In the genomic region with DNA sequence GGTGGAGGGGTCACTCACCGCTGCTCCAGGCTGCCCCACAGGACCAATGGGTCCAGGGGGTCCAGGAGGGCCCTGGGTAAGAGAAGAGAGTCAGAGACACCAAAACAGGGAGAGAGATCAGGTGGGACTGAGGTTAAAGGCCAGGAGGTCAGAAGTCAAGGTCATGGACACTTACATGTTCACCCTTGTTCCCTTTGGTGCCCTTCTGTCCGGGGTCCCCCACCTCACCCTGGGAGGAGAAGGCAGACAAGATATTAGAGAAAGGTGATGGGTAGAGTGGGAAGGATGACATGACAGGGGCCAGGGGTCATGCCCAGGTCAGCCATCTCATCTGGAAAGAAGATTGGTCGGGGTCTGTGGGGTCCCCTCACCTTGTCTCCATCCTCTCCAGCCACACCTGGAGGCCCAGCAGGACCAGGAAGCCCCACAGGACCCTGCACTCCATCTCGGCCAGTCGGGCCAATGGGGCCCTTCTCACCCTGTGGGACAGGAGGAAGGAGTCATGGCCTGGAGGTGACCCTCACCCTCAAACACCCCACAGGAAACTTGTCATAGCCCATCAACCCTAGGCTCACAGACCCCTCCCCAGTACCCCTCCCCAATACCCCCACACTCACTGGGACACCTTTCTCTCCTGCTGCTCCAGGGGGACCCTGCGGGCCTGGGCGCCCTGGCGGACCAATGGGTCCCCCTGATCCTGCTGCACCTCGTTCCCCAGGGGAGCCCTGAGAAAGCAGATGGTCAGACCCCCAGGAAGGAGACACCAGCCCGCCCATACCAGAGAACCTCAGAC, we compare ENCODE assay signal across 23 cellular contexts. TPM values are rescaled to one million over a fixed set of nuclear protein-coding genes. Genes with fewer than 3 reads are reported as not detected.
DNase-seq lines count a peak whose midpoint lies in the region; ATAC-seq, FAIRE-seq and TF ChIP-seq lines count a peak whose summit lies in the region.
"Had no signal": no experiment of that assay in that cellular context is flagged by ENCODE, and none has a peak within 500 bp of the region (broad histone marks: within the 10 kb centered on the region; RNA-seq: fewer than 3 reads in every experiment).

No MANE protein-coding gene starts in this region.

- TF ChIP-seq POLR2A in K562 (conservative IDR thresholded peaks at IDR 0.05): no peak

- no peaks in the 10 kb centered on the region for H3K36me3 ChIP-seq in left ventricle myocardium inferior
- no peaks in the 10 kb centered on the region for H3K36me3 ChIP-seq in K562 (ENCODE audit: control insufficient read depth, insufficient read depth, low read length)
- H3K36me3 ChIP-seq: HAP-1, Peyer's patch had no signal

- intact Hi-C loops in right cardiac atrium (cut with DNase I): loop anchor here in 2 of 4 donors (5.0 to 10.0 kb wide), 2 partner anchors 71 to 74 kb away; no protein-coding TSS in a partner anchor
- intact Hi-C loops in left ventricle myocardium inferior (cut with micrococcal nuclease): no loop called here
- intact Hi-C loops in K562 (cut with micrococcal nuclease): no loop called here
- intact Hi-C loops in posterior vena cava (cut with DNase I): no loop called here

- H3K9me3 ChIP-seq in right cardiac atrium (ENCODE audit: control insufficient read depth, low read length): no peaks in the 10 kb centered on the region
- no peaks in the 10 kb centered on the region for H3K9me3 ChIP-seq in left ventricle myocardium inferior (replicated peaks)
- no peaks in the 10 kb centered on the region for H3K9me3 ChIP-seq in K562 (replicated peaks; ENCODE audit: control insufficient read depth, insufficient read depth, low read depth, low read length)
- H3K9me3 ChIP-seq: HAP-1, Peyer's patch had no signal

- 89% methylated on average over 10 of the region's 10 CpGs for WGBS in right cardiac atrium
- 17% methylated on average over 8 of the region's 10 CpGs for WGBS in K562 (ENCODE audit: insufficient coverage, low coverage, missing lambda C conversion rate)

- no peak for TF ChIP-seq CTCF in left ventricle myocardium inferior (IDR thresholded peaks at IDR 0.05; ENCODE audit: borderline replicate concordance)
- TF ChIP-seq CTCF in K562 (IDR thresholded peaks at IDR 0.05 in 2 of 3, conservative IDR thresholded peaks at IDR 0.05 in 1 of 3; ENCODE audit: insufficient read depth in 2 of 3, low read depth in 1 of 3, low read length in 3 of 3): no peak

- H3K9ac ChIP-seq in K562 (ENCODE audit: insufficient read depth in 1 of 2, low read depth in 2 of 2, low read length in 2 of 2): no peak overlapping the region

- POLR2A ChIA-PET in K562 (lab: Yijun Ruan, JAX): no interaction called here

- BruUV-seq in K562 (replicated peaks; lab: Mats Ljungman, UMichigan): no TSS peak

- CTCF ChIA-PET in K562 (lab: Yijun Ruan, JAX; ENCODE audit: low intra/inter-chr PET ratio): interaction anchor here (1.0 to 2.7 kb wide), 5 partner anchors 23 to 171 kb away, joined by 3 to 20 read pairs (median 6); no protein-coding TSS in a partner anchor

- FAIRE-seq in K562 (lab: Jason Lieb, UNC): no peak
- FAIRE-seq: D721Med, HTR-8/SVneo had no signal

- no peaks in the 10 kb centered on the region for H3K27me3 ChIP-seq in right cardiac atrium (ENCODE audit: control insufficient read depth, insufficient read depth)
- H3K27me3 ChIP-seq in left ventricle myocardium inferior (ENCODE audit: low read depth): no peaks in the 10 kb centered on the region
- H3K27me3 ChIP-seq in K562 (ENCODE audit: control insufficient read depth in 2 of 2, insufficient read depth in 2 of 2, low read length in 2 of 2): peaks cover 3 to 25% of the 10 kb centered on the region in 2 experiments; a peak in 4 of 5 replicates
- H3K27me3 ChIP-seq: Peyer's patch had no signal

- no peak for TF ChIP-seq RAD21 in K562 (CRISPR knock-in tag; conservative IDR thresholded peaks at IDR 0.05 in 1 of 2, IDR thresholded peaks at IDR 0.05 in 1 of 2)

- H3K27ac ChIP-seq in right cardiac atrium (ENCODE audit: low read length) (no peak overlapping the region), left ventricle myocardium inferior (replicated peaks) (no peak overlapping the region), K562 (ENCODE audit: extremely low read depth, low read depth, low read length) (no peak overlapping the region)
- H3K27ac ChIP-seq: Peyer's patch had no signal

- H3K9me1 ChIP-seq in K562 (ENCODE audit: control insufficient read depth, insufficient read depth, low read length): no peaks in the 10 kb centered on the region

- no peaks in the 10 kb centered on the region for H3K79me2 ChIP-seq in K562 (ENCODE audit: control insufficient read depth, insufficient read depth, low read length)

- DNase-seq in right cardiac atrium (peak; percentile 10 to 29 (median 28)), left ventricle myocardium inferior (no peak), K562 (ENCODE audit: extremely low read depth in 1 of 4, low spot score in 3 of 4) (no peak), posterior vena cava (ENCODE audit: low spot score) (peak; percentile 70), NCI-H2107 treated with DMSO at 0.1 percent for 48 hours (lab: John Stamatoyannopoulos, UW; ENCODE audit: unreplicated experiment) (no peak)
- DNase-seq in activated CD4-positive, CD25-positive, alpha-beta regulatory T cell (lab: John Stamatoyannopoulos, UW): no peak
- DNase-seq: AML-193, DMS53, GF-D8, IMR-90, Karpas-422, MV-4-11, NCI-H1694, NCI-H2081 treated with DMSO at 0.1 percent for 48 hours, NCI-H446, NCI-H526, Peyer's patch had no signal

- TF ChIP-seq EP300 in K562 (IDR thresholded peaks at IDR 0.05; ENCODE audit: low read length): no peak

- H3K4me2 ChIP-seq in K562 (ENCODE audit: insufficient read depth, low read length): no peak overlapping the region

- no peak overlapping the region for H3K4me3 ChIP-seq in right cardiac atrium (ENCODE audit: low read length)
- no peak overlapping the region for H3K4me3 ChIP-seq in left ventricle myocardium inferior
- H3K4me3 ChIP-seq in K562: no peak overlapping the region
- H3K4me3 ChIP-seq: HAP-1, Peyer's patch had no signal

- in situ Hi-C loops in K562 (cut with MboI): no loop called here

- ATAC-seq in right cardiac atrium (no peak), K562 (no peak), GM21723 (IDR thresholded peaks at IDR 0.05; ENCODE audit: unreplicated experiment) (no peak), HG02840 (IDR thresholded peaks at IDR 0.05; ENCODE audit: low FRiP score, unreplicated experiment) (no peak)

- no peak overlapping the region for H2AFZ ChIP-seq in K562 (ENCODE audit: low read depth, low read length)

- peaks cover 4% of the 10 kb centered on the region; the same call in 1 of the 2 replicates for H4K20me1 ChIP-seq in K562 (replicated peaks; ENCODE audit: control insufficient read depth, insufficient read depth, low read length)

- H3K4me1 ChIP-seq in right cardiac atrium (ENCODE audit: control insufficient read depth, insufficient read depth, low read length): no peaks in the 10 kb centered on the region
- no peaks in the 10 kb centered on the region for H3K4me1 ChIP-seq in left ventricle myocardium inferior
- H3K4me1 ChIP-seq in K562 (replicated peaks in 1 of 2; ENCODE audit: control insufficient read depth in 2 of 2, insufficient read depth in 2 of 2, low read length in 2 of 2): peaks cover 0 to 4% of the 10 kb centered on the region in 2 experiments; a peak in 1 of 5 replicates
- H3K4me1 ChIP-seq: HAP-1, Peyer's patch had no signal

RNA-seq across cellular contexts. Expression of a gene that starts 21.0 kb away (rescaled TPM):
- total RNA-seq in right cardiac atrium: 1 to 10 TPM; 1.5 to 4.0 (median 2.3) TPM
- 3.7 TPM for polyA plus RNA-seq in right cardiac atrium
- total RNA-seq in left ventricle myocardium inferior: 1.3 TPM
- total RNA-seq in K562 (2011; cell fraction: chromatin; rRNA removed; ENCODE audit: low replicate concordance): 0.30 and 2.2 TPM in 2 replicates
- 0.83 and 1.1 TPM in 2 replicates for total RNA-seq in K562 (2011; cell fraction: nucleolus; rRNA removed)
- 0.92 and 0.95 TPM in 2 replicates for total RNA-seq in K562 (2011; cell fraction: nucleoplasm; rRNA removed)
- total RNA-seq in K562 (2014; rRNA removed): 0.05 and 0.37 TPM in 2 replicates
- total RNA-seq in K562 (2014; rRNA removed; fragmentation: Illumina TruSeq; extraction: Trizol): 0.04 TPM in 1 of 2 replicates, not detected in the other
- total RNA-seq in K562 (2015; rRNA removed; fragmentation: Illumina TruSeq; extraction: Trizol): 0.15 and 0.22 TPM in 2 replicates
- total RNA-seq in K562 (2021): 0.16 and 0.35 TPM in 2 replicates
- polyA plus RNA-seq in K562 (2011; rRNA removed): 0.13 and 0.61 TPM in 2 replicates
- polyA plus RNA-seq in K562 (2011; cell fraction: cytosol; rRNA removed): 0.13 and 0.15 TPM in 2 replicates
- 2.1 and 3.4 TPM in 2 replicates for polyA plus RNA-seq in K562 (2011; cell fraction: nucleus; rRNA removed)
- 0.26 and 1.00 TPM in 2 replicates for polyA plus RNA-seq in K562 (2012)
- 0.06 and 0.11 TPM in 2 replicates for polyA plus RNA-seq in K562 (2014; fragmentation: Illumina TruSeq; extraction: Trizol)
- under 1 TPM in 1 of 2 experiments, not detected in 1; 0.04 TPM for polyA plus RNA-seq in K562 (2014; fragmentation: Nextera tagmentation; extraction: Ambion mirVana)
- polyA plus RNA-seq in K562 (2014; rRNA removed): 0.19 and 0.32 TPM in 2 replicates
- not detected in 2 replicates for polyA minus RNA-seq in K562 (2011; rRNA and poly(A)+ RNA removed)
- polyA minus RNA-seq in K562 (2011; cell fraction: cytosol; rRNA and poly(A)+ RNA removed): not detected in 2 replicates
- polyA minus RNA-seq in K562 (2011; cell fraction: nucleus; rRNA and poly(A)+ RNA removed): 0.27 and 0.89 TPM in 2 replicates
- 1 to 10 TPM in 1 of 2 donors, under 1 TPM in 1; 0.43 to 1.0 TPM for total RNA-seq in posterior vena cava

RNA-seq across cellular contexts. Expression of a gene that starts 29.2 kb away (rescaled TPM):
- 10 to 100 TPM; 32.8 to 44.8 (median 35.0) TPM for total RNA-seq in right cardiac atrium
- polyA plus RNA-seq in right cardiac atrium: 31.7 TPM
- 40.3 TPM for total RNA-seq in left ventricle myocardium inferior
- total RNA-seq in K562 (2011; cell fraction: chromatin; rRNA removed; ENCODE audit: low replicate concordance): 106 and 228 TPM in 2 replicates
- total RNA-seq in K562 (2011; cell fraction: nucleolus; rRNA removed): 118 and 121 TPM in 2 replicates
- 116 TPM in 2 replicates for total RNA-seq in K562 (2011; cell fraction: nucleoplasm; rRNA removed)
- total RNA-seq in K562 (2014; rRNA removed): 18.4 and 18.9 TPM in 2 replicates
- total RNA-seq in K562 (2014; rRNA removed; fragmentation: Illumina TruSeq; extraction: Trizol): 8.5 and 9.7 TPM in 2 replicates
- 13.2 and 14.6 TPM in 2 replicates for total RNA-seq in K562 (2015; rRNA removed; fragmentation: Illumina TruSeq; extraction: Trizol)
- 30.3 and 33.9 TPM in 2 replicates for total RNA-seq in K562 (2021)
- polyA plus RNA-seq in K562 (2011; rRNA removed): 32.6 and 57.5 TPM in 2 replicates
- polyA plus RNA-seq in K562 (2011; cell fraction: cytosol; rRNA removed): 26.3 and 30.2 TPM in 2 replicates
- 207 and 268 TPM in 2 replicates for polyA plus RNA-seq in K562 (2011; cell fraction: nucleus; rRNA removed)
- polyA plus RNA-seq in K562 (2012): 32.0 and 41.3 TPM in 2 replicates
- 28.4 and 29.9 TPM in 2 replicates for polyA plus RNA-seq in K562 (2014; fragmentation: Illumina TruSeq; extraction: Trizol)
- 1 to 10 TPM in 1 of 2 experiments, under 1 TPM in 1; 0.76 to 2.1 TPM for polyA plus RNA-seq in K562 (2014; fragmentation: Nextera tagmentation; extraction: Ambion mirVana)
- 25.8 and 35.5 TPM in 2 replicates for polyA plus RNA-seq in K562 (2014; rRNA removed)
- polyA minus RNA-seq in K562 (2011; rRNA and poly(A)+ RNA removed): 26.8 and 31.2 TPM in 2 replicates
- 16.5 and 20.0 TPM in 2 replicates for polyA minus RNA-seq in K562 (2011; cell fraction: cytosol; rRNA and poly(A)+ RNA removed)
- polyA minus RNA-seq in K562 (2011; cell fraction: nucleus; rRNA and poly(A)+ RNA removed): 24.8 and 43.4 TPM in 2 replicates
- total RNA-seq in posterior vena cava: 10 to 100 TPM; 31.3 to 31.7 TPM

RNA-seq across cellular contexts. Expression of a gene that starts 29.4 kb away (rescaled TPM):
- 100 to 1,000 TPM in 1 of 4 donors, 10 to 100 TPM in 3; 59.0 to 124 (median 81.6) TPM for total RNA-seq in right cardiac atrium
- 78.6 TPM for polyA plus RNA-seq in right cardiac atrium
- 50.5 TPM for total RNA-seq in left ventricle myocardium inferior
- 181 and 256 TPM in 2 replicates for total RNA-seq in K562 (2011; cell fraction: chromatin; rRNA removed; ENCODE audit: low replicate concordance)
- total RNA-seq in K562 (2011; cell fraction: nucleolus; rRNA removed): 225 and 235 TPM in 2 replicates
- total RNA-seq in K562 (2011; cell fraction: nucleoplasm; rRNA removed): 285 and 295 TPM in 2 replicates
- total RNA-seq in K562 (2014; rRNA removed): 154 and 161 TPM in 2 replicates
- 112 and 117 TPM in 2 replicates for total RNA-seq in K562 (2014; rRNA removed; fragmentation: Illumina TruSeq; extraction: Trizol)
- total RNA-seq in K562 (2015; rRNA removed; fragmentation: Illumina TruSeq; extraction: Trizol): 121 and 122 TPM in 2 replicates
- 133 and 159 TPM in 2 replicates for total RNA-seq in K562 (2021)
- polyA plus RNA-seq in K562 (2011; rRNA removed): 112 and 116 TPM in 2 replicates
- 129 and 140 TPM in 2 replicates for polyA plus RNA-seq in K562 (2011; cell fraction: cytosol; rRNA removed)
- polyA plus RNA-seq in K562 (2011; cell fraction: nucleus; rRNA removed): 120 and 135 TPM in 2 replicates
- polyA plus RNA-seq in K562 (2012): 150 and 152 TPM in 2 replicates
- polyA plus RNA-seq in K562 (2014; fragmentation: Illumina TruSeq; extraction: Trizol): 169 and 222 TPM in 2 replicates
- 10 to 100 TPM; 21.7 to 23.5 TPM for polyA plus RNA-seq in K562 (2014; fragmentation: Nextera tagmentation; extraction: Ambion mirVana)
- 150 and 169 TPM in 2 replicates for polyA plus RNA-seq in K562 (2014; rRNA removed)
- polyA minus RNA-seq in K562 (2011; rRNA and poly(A)+ RNA removed): 85.9 and 92.0 TPM in 2 replicates
- 44.7 and 50.8 TPM in 2 replicates for polyA minus RNA-seq in K562 (2011; cell fraction: cytosol; rRNA and poly(A)+ RNA removed)
- 42.8 and 74.4 TPM in 2 replicates for polyA minus RNA-seq in K562 (2011; cell fraction: nucleus; rRNA and poly(A)+ RNA removed)
- 10 to 100 TPM; 79.4 to 86.2 TPM for total RNA-seq in posterior vena cava

RNA-seq across cellular contexts. Expression of a gene that starts 33.2 kb away (rescaled TPM):
- total RNA-seq in right cardiac atrium (10 to 100 TPM; 16.9 to 20.2 (median 19.1) TPM), left ventricle myocardium inferior (18.2 TPM), K562 (2014; rRNA removed) (32.5 and 38.9 TPM in 2 replicates), K562 (2014; rRNA removed; fragmentation: Illumina TruSeq; extraction: Trizol) (12.4 and 14.2 TPM in 2 replicates), K562 (2015; rRNA removed; fragmentation: Illumina TruSeq; extraction: Trizol) (8.1 and 10.0 TPM in 2 replicates), K562 (2021) (20.5 and 22.0 TPM in 2 replicates), posterior vena cava (1 to 10 TPM; 2.8 to 4.0 TPM)
- polyA plus RNA-seq in right cardiac atrium (16.9 TPM), K562 (2011; rRNA removed) (15.6 and 30.3 TPM in 2 replicates), K562 (2014; fragmentation: Illumina TruSeq; extraction: Trizol) (10.3 and 13.6 TPM in 2 replicates), K562 (2014; fragmentation: Nextera tagmentation; extraction: Ambion mirVana) (1 to 10 TPM; 3.7 to 4.7 TPM), K562 (2014; rRNA removed) (35.2 and 37.3 TPM in 2 replicates)
- 8.8 and 25.7 TPM in 2 replicates for total RNA-seq in K562 (2011; cell fraction: chromatin; rRNA removed; ENCODE audit: low replicate concordance)
- total RNA-seq in K562 (2011; cell fraction: nucleolus; rRNA removed): 26.0 and 28.7 TPM in 2 replicates
- 17.3 and 18.1 TPM in 2 replicates for total RNA-seq in K562 (2011; cell fraction: nucleoplasm; rRNA removed)
- polyA plus RNA-seq in K562 (2011; cell fraction: cytosol; rRNA removed): 20.6 and 74.0 TPM in 2 replicates
- 30.2 and 58.4 TPM in 2 replicates for polyA plus RNA-seq in K562 (2011; cell fraction: nucleus; rRNA removed)
- 19.8 and 22.7 TPM in 2 replicates for polyA plus RNA-seq in K562 (2012)
- 6.8 and 15.1 TPM in 2 replicates for polyA minus RNA-seq in K562 (2011; rRNA and poly(A)+ RNA removed)
- 1.5 and 8.9 TPM in 2 replicates for polyA minus RNA-seq in K562 (2011; cell fraction: cytosol; rRNA and poly(A)+ RNA removed)
- polyA minus RNA-seq in K562 (2011; cell fraction: nucleus; rRNA and poly(A)+ RNA removed): 7.9 and 9.8 TPM in 2 replicates
- total RNA-seq: A172 had no signal

RNA-seq across cellular contexts. Expression of a gene that starts 37.0 kb away (rescaled TPM):
- 10 to 100 TPM; 30.4 to 38.2 (median 34.4) TPM for total RNA-seq in right cardiac atrium
- polyA plus RNA-seq in right cardiac atrium: 33.7 TPM
- total RNA-seq in left ventricle myocardium inferior: 28.4 TPM
- total RNA-seq in K562 (2011; cell fraction: chromatin; rRNA removed; ENCODE audit: low replicate concordance): 19.1 and 48.9 TPM in 2 replicates
- 35.5 and 38.2 TPM in 2 replicates for total RNA-seq in K562 (2011; cell fraction: nucleolus; rRNA removed)
- 24.5 and 29.3 TPM in 2 replicates for total RNA-seq in K562 (2011; cell fraction: nucleoplasm; rRNA removed)
- 40.2 and 50.0 TPM in 2 replicates for total RNA-seq in K562 (2014; rRNA removed)
- total RNA-seq in K562 (2014; rRNA removed; fragmentation: Illumina TruSeq; extraction: Trizol): 24.6 and 27.5 TPM in 2 replicates
- total RNA-seq in K562 (2015; rRNA removed; fragmentation: Illumina TruSeq; extraction: Trizol): 32.8 and 36.9 TPM in 2 replicates
- total RNA-seq in K562 (2021): 45.2 and 52.0 TPM in 2 replicates
- polyA plus RNA-seq in K562 (2011; rRNA removed): 28.7 and 32.3 TPM in 2 replicates
- 32.0 and 49.7 TPM in 2 replicates for polyA plus RNA-seq in K562 (2011; cell fraction: cytosol; rRNA removed)
- 71.2 and 99.4 TPM in 2 replicates for polyA plus RNA-seq in K562 (2011; cell fraction: nucleus; rRNA removed)
- 53.8 and 61.3 TPM in 2 replicates for polyA plus RNA-seq in K562 (2012)
- 44.2 and 45.4 TPM in 2 replicates for polyA plus RNA-seq in K562 (2014; fragmentation: Illumina TruSeq; extraction: Trizol)
- polyA plus RNA-seq in K562 (2014; fragmentation: Nextera tagmentation; extraction: Ambion mirVana): 1 to 10 TPM; 4.2 to 4.8 TPM
- 54.4 and 59.1 TPM in 2 replicates for polyA plus RNA-seq in K562 (2014; rRNA removed)
- polyA minus RNA-seq in K562 (2011; rRNA and poly(A)+ RNA removed): 9.4 and 21.5 TPM in 2 replicates
- polyA minus RNA-seq in K562 (2011; cell fraction: cytosol; rRNA and poly(A)+ RNA removed): 13.9 and 17.4 TPM in 2 replicates
- polyA minus RNA-seq in K562 (2011; cell fraction: nucleus; rRNA and poly(A)+ RNA removed): 5.3 and 8.9 TPM in 2 replicates
- 10 to 100 TPM; 29.8 to 32.2 TPM for total RNA-seq in posterior vena cava

Comparison
In these comparisons a context has a peak if more than half of its experiments do, and no peak if none do; other contexts are left out.
1. DNase-seq: peak in right cardiac atrium (3 of 3) and posterior vena cava (single experiment); none in left ventricle myocardium inferior (single experiment), K562 (0 of 4), activated CD4-positive, CD25-positive, alpha-beta regulatory T cell (0 of 4) and NCI-H2107 treated with DMSO at 0.1 percent for 48 hours (single experiment).